ENCODE assay signal across 1 cellular context in the genomic region with DNA sequence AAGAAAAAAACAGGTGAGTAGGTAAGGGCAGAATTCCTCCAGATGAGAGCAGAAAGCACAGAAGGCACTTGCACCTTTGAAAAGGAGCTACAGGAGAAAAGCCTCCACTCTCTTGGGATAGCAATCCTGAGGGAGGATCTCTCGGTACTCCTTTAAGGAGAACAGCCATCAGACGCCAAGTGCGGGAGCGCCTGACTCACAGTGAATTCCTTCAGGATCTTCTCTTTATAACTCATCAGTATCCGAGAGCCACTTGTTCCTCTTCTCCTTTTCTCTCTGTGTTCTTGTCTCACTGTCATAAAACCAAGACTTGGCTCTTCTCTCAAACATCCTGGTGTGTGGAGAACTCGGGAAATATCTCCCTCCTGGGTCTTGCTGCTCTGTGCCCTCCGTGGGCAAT.
TF ChIP-seq lines count a peak whose summit lies in the region.

No MANE protein-coding gene starts in this region.

TF ChIP-seq in H1, 55 proteins besides CTCF, POLR2A, EP300 and RAD21:
- TF ChIP-seq POLR2AphosphoS5 (IDR thresholded peaks at IDR 0.05; ENCODE audit: low read depth, low read length), result no peak
- TF ChIP-seq MAFK (IDR thresholded peaks at IDR 0.05; ENCODE audit: low read depth, low read length), result no peak
- no peak for TF ChIP-seq CTBP2 (IDR thresholded peaks at IDR 0.05; ENCODE audit: borderline replicate concordance, insufficient read depth, insufficient read length, low read length)
- no peak for TF ChIP-seq NANOG (IDR thresholded peaks at IDR 0.05; ENCODE audit: insufficient read depth, low read depth, low read length, poor library complexity, severe bottlenecking)
- TF ChIP-seq, protein P1, sequence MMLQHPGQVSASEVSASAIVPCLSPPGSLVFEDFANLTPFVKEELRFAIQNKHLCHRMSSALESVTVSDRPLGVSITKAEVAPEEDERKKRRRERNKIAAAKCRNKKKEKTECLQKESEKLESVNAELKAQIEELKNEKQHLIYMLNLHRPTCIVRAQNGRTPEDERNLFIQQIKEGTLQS (IDR thresholded peaks at IDR 0.05; ENCODE audit: insufficient read depth, low read depth, low read length), result no peak
- TF ChIP-seq SP4 (IDR thresholded peaks at IDR 0.05; ENCODE audit: low read length), result no peak
- no peak for TF ChIP-seq PHF8 (conservative IDR thresholded peaks at IDR 0.05; ENCODE audit: low read depth, low read length)
